In genomic region chr9:88322906-88323566, GRCh38 we compare ENCODE assay signal across 10 cellular contexts.
A peak's percentile ranks its signal among the peaks of the same experiment; 100 is the strongest.
DNase-seq lines count a peak whose midpoint lies in the region; ATAC-seq lines count a peak whose summit lies in the region.
"Had no signal": no experiment of that assay in that cellular context is flagged by ENCODE, and none has a peak within 500 bp of the region (broad histone marks: within the 10 kb centered on the region; RNA-seq: fewer than 3 reads in every experiment).

No MANE protein-coding gene starts in this region.

- H3K36me3 Mint-ChIP-seq in activated T-cell treated with anti-CD3 and anti-CD28 coated beads, Interleukin-2, amount 50 U/mL, for 4 hours (ENCODE audit: insufficient read depth): no peaks in the 10 kb centered on the region
- peaks cover 0 to 24% (median 0%) of the 10 kb centered on the region in 5 donors for H3K36me3 Mint-ChIP-seq in naive thymus-derived CD4-positive, alpha-beta T cell

- intact Hi-C loops in naive thymus-derived CD4-positive, alpha-beta T cell (cut with micrococcal nuclease): loop anchor here (1.0 to 10.0 kb wide), 3 partner anchors 19 to 348 kb away; partner anchors contain the start of genes CDK20 (in 2 of the 2) and SPIN1 (in 1 of the 2)
- intact Hi-C loops in cardiac septum (cut with DNase I): no loop called here

- no peak overlapping the region for H3K27ac ChIP-seq in naive thymus-derived CD4-positive, alpha-beta T cell (ENCODE audit: low read depth, low read length)

- CTCF ChIA-PET in naive thymus-derived CD4-positive, alpha-beta T cell (lab: Charles Lee): interaction anchor here (0.6 kb wide), 1 partner anchor 123 kb away, joined by 4 read pairs; no protein-coding TSS in a partner anchor

- H3K27me3 ChIP-seq in naive thymus-derived CD4-positive, alpha-beta T cell (ENCODE audit: control insufficient read depth in 2 of 2, insufficient read depth in 2 of 2, low read length in 2 of 2): no peaks in the 10 kb centered on the region

- H3K9me3 Mint-ChIP-seq in activated T-cell treated with anti-CD3 and anti-CD28 coated beads, Interleukin-2, amount 50 U/mL, for 4 hours: no peaks in the 10 kb centered on the region
- peaks cover 0 to 4% (median 0%) of the 10 kb centered on the region in 11 donors for H3K9me3 Mint-ChIP-seq in naive thymus-derived CD4-positive, alpha-beta T cell

- no peak overlapping the region for H3K4me3 Mint-ChIP-seq in activated T-cell treated with anti-CD3 and anti-CD28 coated beads, Interleukin-2, amount 50 U/mL, for 4 hours
- H3K4me3 Mint-ChIP-seq in naive thymus-derived CD4-positive, alpha-beta T cell: peak overlapping the region; percentile 35 to 84 (median 67)

- peak overlapping the region; percentile 2 for H3K4me3 ChIP-seq in naive thymus-derived CD4-positive, alpha-beta T cell (ENCODE audit: low read length)

- peaks cover 33% of the 10 kb centered on the region for H3K4me1 Mint-ChIP-seq in activated T-cell treated with anti-CD3 and anti-CD28 coated beads, Interleukin-2, amount 50 U/mL, for 4 hours (ENCODE audit: low read depth)
- H3K4me1 Mint-ChIP-seq in naive thymus-derived CD4-positive, alpha-beta T cell: peaks cover 26 to 50% (median 36%) of the 10 kb centered on the region in 7 donors

- H3K4me1 ChIP-seq in naive thymus-derived CD4-positive, alpha-beta T cell (ENCODE audit: control insufficient read depth in 2 of 2, insufficient read depth in 2 of 2, low read length in 2 of 2): peaks cover 16 to 25% of the 10 kb centered on the region in 2 donors

- DNase-seq in EL (peak; percentile 61), NOMO-1 treated with DMSO at 0.1 percent for 48 hours (lab: John Stamatoyannopoulos, UW; ENCODE audit: unreplicated experiment) (peak; percentile 86), 8988T (no peak), HCEC 1CT (no peak), cardiac septum (ENCODE audit: low spot score) (no peak)
- DNase-seq in activated T-cell treated with anti-CD3 and anti-CD28 coated beads, Interleukin-2, amount 50 U/mL, for 4 hours: peak; percentile 27
- peak; percentile 11 to 84 (median 73) for DNase-seq in naive thymus-derived CD4-positive, alpha-beta T cell
- DNase-seq: kidney, SW 1271 had no signal

- H3K9me3 ChIP-seq in naive thymus-derived CD4-positive, alpha-beta T cell (ENCODE audit: control insufficient read depth in 2 of 3, low read length in 3 of 3): no peaks in the 10 kb centered on the region

- no peaks in the 10 kb centered on the region for H3K27me3 Mint-ChIP-seq in activated T-cell treated with anti-CD3 and anti-CD28 coated beads, Interleukin-2, amount 50 U/mL, for 4 hours (ENCODE audit: low read depth)
- H3K27me3 Mint-ChIP-seq in naive thymus-derived CD4-positive, alpha-beta T cell: no peaks in the 10 kb centered on the region

- no peaks in the 10 kb centered on the region for H3K36me3 ChIP-seq in naive thymus-derived CD4-positive, alpha-beta T cell (ENCODE audit: control insufficient read depth in 2 of 3, insufficient read depth in 3 of 3, low read length in 3 of 3)

- H3K27ac Mint-ChIP-seq in naive thymus-derived CD4-positive, alpha-beta T cell: peak overlapping the region; percentile 74 to 97 (median 87)

- POLR2A ChIA-PET in naive thymus-derived CD4-positive, alpha-beta T cell (lab: Charles Lee): interaction anchor here (1.3 kb wide), 1 partner anchor 68 kb away, joined by 5 read pairs; no protein-coding TSS in a partner anchor

- ATAC-seq in activated T-cell treated with anti-CD3 and anti-CD28 coated beads, Interleukin-2, amount 50 U/mL, for 4 hours: peak; percentile 88 to 89
- peak; percentile 98 for ATAC-seq in naive thymus-derived CD4-positive, alpha-beta T cell
- ATAC-seq in HG02763 (IDR thresholded peaks at IDR 0.05; ENCODE audit: unreplicated experiment): no peak

Comparison
In these comparisons a context has a peak if more than half of its experiments do, and no peak if none do; other contexts are left out.
1. DNase-seq: peak in EL (single experiment), NOMO-1 treated with DMSO at 0.1 percent for 48 hours (single experiment), activated T-cell treated with anti-CD3 and anti-CD28 coated beads, Interleukin-2, amount 50 U/mL, for 4 hours (single experiment) and naive thymus-derived CD4-positive, alpha-beta T cell (9 of 9); none in 8988T (single experiment), HCEC 1CT (single experiment) and cardiac septum (single experiment).